ENCODE assay signal across 21 cellular contexts in the genomic region with DNA sequence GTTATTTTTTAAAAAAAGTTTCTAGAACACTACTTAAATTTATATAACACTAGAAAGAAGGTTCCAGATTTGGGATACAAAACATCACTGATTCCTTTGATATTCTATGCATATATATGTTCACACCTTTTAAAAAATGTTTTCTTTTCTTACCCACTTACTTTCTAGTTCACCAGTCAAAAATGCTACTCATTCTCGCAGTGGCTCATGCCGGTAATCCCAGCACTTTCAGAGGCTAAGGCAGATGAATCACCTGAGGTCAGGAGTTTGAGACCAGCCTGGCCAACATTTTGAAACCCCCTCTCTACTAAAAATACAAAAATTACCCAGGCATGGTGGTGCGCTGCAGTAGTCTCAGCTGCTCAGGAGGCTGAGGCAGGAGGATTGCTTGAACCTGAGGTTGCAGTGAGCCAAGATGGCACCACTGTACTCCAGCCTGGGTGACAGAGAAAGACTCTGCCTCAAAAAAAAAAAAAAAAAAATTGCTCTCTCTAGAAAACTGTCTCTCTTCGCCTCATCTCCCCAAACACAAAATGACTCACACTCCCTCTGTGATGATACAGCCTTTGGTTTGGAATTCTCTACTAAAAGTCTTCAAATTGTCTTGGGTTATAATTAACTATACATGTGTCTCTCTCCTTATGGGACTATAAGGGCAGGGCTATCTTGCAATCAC. TPM values are rescaled to one million over a fixed set of nuclear protein-coding genes. Genes with fewer than 3 reads are reported as not detected.
DNase-seq lines count a peak whose midpoint lies in the region; ATAC-seq and TF ChIP-seq lines count a peak whose summit lies in the region.
"Had no signal": no experiment of that assay in that cellular context is flagged by ENCODE, and none has a peak within 500 bp of the region (broad histone marks: within the 10 kb centered on the region; RNA-seq: fewer than 3 reads in every experiment).

No MANE protein-coding gene starts in this region.

- DNase-seq in SK-N-SH (no peak), H9 (no peak), trophoblast cell (no peak), NCI-H2107 treated with DMSO at 0.1 percent for 48 hours (lab: John Stamatoyannopoulos, UW; ENCODE audit: unreplicated experiment) (no peak), NCI-H1436 treated with DMSO at 0.1 percent for 48 hours (lab: John Stamatoyannopoulos, UW) (no peak)
- DNase-seq in activated naive CD8-positive, alpha-beta T cell treated with anti-CD3 and anti-CD28 coated beads for 36 hours, result peak; percentile 5
- DNase-seq: activated gamma-delta T cell treated with Interleukin-2 at 50 U/mL for 16 hours; CD8-positive, alpha-beta T cell; effector CD8-positive, alpha-beta T cell; gastrocnemius medialis; KBM-7; right cardiac atrium; SHP77 treated with DMSO at 0.1 percent for 48 hours; stimulated activated CD4-positive, alpha-beta T cell treated with anti-CD3 and anti-CD28 coated beads, Interleukin-4, amount 100 ng/mL, for 4 hours had no signal

- no peak overlapping the region for H3T11ph ChIP-seq in H9 (ENCODE audit: low read length)

- H3K27me3 ChIP-seq in SK-N-SH (ENCODE audit: insufficient read depth), result no peaks in the 10 kb centered on the region
- no peaks in the 10 kb centered on the region for H3K27me3 ChIP-seq in H9 (ENCODE audit: insufficient read depth, low read length)
- H3K27me3 ChIP-seq in trophoblast cell (ENCODE audit: insufficient read depth, low read length), result no peaks in the 10 kb centered on the region
- H3K27me3 ChIP-seq: cardiac muscle cell, gastrocnemius medialis had no signal

- no peaks in the 10 kb centered on the region for H3K9me3 ChIP-seq in SK-N-SH
- H3K9me3 ChIP-seq in H9 (ENCODE audit: control insufficient read depth, low read depth, low read length), result no peaks in the 10 kb centered on the region
- H3K9me3 ChIP-seq in trophoblast cell (ENCODE audit: insufficient read depth, low read depth, low read length), result no peaks in the 10 kb centered on the region
- H3K9me3 ChIP-seq: gastrocnemius medialis had no signal

- TF ChIP-seq CTCF in SK-N-SH (IDR thresholded peaks at IDR 0.05), result no peak
- no peak for TF ChIP-seq CTCF in H9 (conservative IDR thresholded peaks at IDR 0.05)

- H3K9ac ChIP-seq in SK-N-SH (no peak overlapping the region), H9 (ENCODE audit: extremely low read depth, insufficient read length, low read length) (no peak overlapping the region), trophoblast cell (ENCODE audit: low read length) (no peak overlapping the region)

- no peak overlapping the region for H4K12ac ChIP-seq in trophoblast cell (ENCODE audit: low read depth, low read length)

- H2BK120ac ChIP-seq in H9 (ENCODE audit: low read depth, low read length, poor library complexity, severe bottlenecking), result no peak overlapping the region
- H2BK120ac ChIP-seq in trophoblast cell (ENCODE audit: insufficient read depth, low read length, poor library complexity), result no peak overlapping the region

- H3K36me3 Mint-ChIP-seq in H9 (ENCODE audit: insufficient read depth in 1 of 3, low read depth in 3 of 3), result peaks cover 0 to 1% (median 0%) of the 10 kb centered on the region in 3 experiments; a peak in 2 of 7 replicates
- peaks cover 1% of the 10 kb centered on the region for H3K36me3 Mint-ChIP-seq in activated naive CD8-positive, alpha-beta T cell treated with anti-CD3 and anti-CD28 coated beads for 36 hours
- H3K36me3 Mint-ChIP-seq: CD8-positive, alpha-beta T cell; memory B cell had no signal

- H2BK20ac ChIP-seq in H9 (ENCODE audit: low read depth, low read length, poor library complexity, severe bottlenecking), result peak overlapping the region; percentile 90

- peaks cover 4 to 5% of the 10 kb centered on the region in 2 experiments; a peak in 2 of 4 replicates for H3K4me1 ChIP-seq in SK-N-SH (ENCODE audit: control insufficient read depth in 1 of 2, insufficient read depth in 2 of 2, low read depth in 1 of 2, low read length in 1 of 2)
- H3K4me1 ChIP-seq in H9 (ENCODE audit: insufficient read depth, low read length), result peaks cover 12% of the 10 kb centered on the region; the same call in 1 of the 2 replicates
- H3K4me1 ChIP-seq in trophoblast cell (ENCODE audit: control insufficient read depth in 1 of 2, insufficient read depth in 2 of 2, low read length in 2 of 2), result peaks cover 0 to 10% of the 10 kb centered on the region in 2 experiments
- H3K4me1 ChIP-seq: gastrocnemius medialis had no signal

- no peak overlapping the region for H3K27ac ChIP-seq in SK-N-SH (ENCODE audit: low read depth in 2 of 2, low read length in 1 of 2)
- H3K27ac ChIP-seq in H9 (ENCODE audit: insufficient read length, low read depth, low read length), result no peak overlapping the region
- H3K27ac ChIP-seq in trophoblast cell (ENCODE audit: low read depth, low read length), result no peak overlapping the region
- H3K27ac ChIP-seq: 22Rv1, cardiac muscle cell, gastrocnemius medialis had no signal

- no peak overlapping the region for H2BK12ac ChIP-seq in H9 (ENCODE audit: insufficient read length, low read depth, low read length)
- no peak overlapping the region for H2BK12ac ChIP-seq in trophoblast cell (ENCODE audit: low read length)

- H2AK5ac ChIP-seq in H9 (ENCODE audit: insufficient read length, low read length), result no peak overlapping the region
- no peak overlapping the region for H2AK5ac ChIP-seq in trophoblast cell (ENCODE audit: low read length)

- ATAC-seq in SK-N-SH treated with all-trans-retinoic acid at 6 μM for 48 hours (no peak), HG03196 (IDR thresholded peaks at IDR 0.05; ENCODE audit: unreplicated experiment) (no peak)
- ATAC-seq: CD8-positive, alpha-beta T cell; gastrocnemius medialis had no signal

- H3K23ac ChIP-seq in H9 (ENCODE audit: insufficient read length, low read depth, low read length) (no peak overlapping the region), trophoblast cell (ENCODE audit: low read length) (no peak overlapping the region)

- H2BK5ac ChIP-seq in H9 (ENCODE audit: insufficient read length, low read length) (no peak overlapping the region), trophoblast cell (ENCODE audit: low read depth, low read length, poor library complexity) (no peak overlapping the region)

- H4K8ac ChIP-seq in H9 (replicated peaks; ENCODE audit: insufficient read length, low read depth, low read length) (no peak overlapping the region), trophoblast cell (ENCODE audit: low read depth, low read length) (peak overlapping the region; percentile 33)

- peaks cover 51 to 53% of the 10 kb centered on the region in 2 experiments for H3K4me1 Mint-ChIP-seq in H9
- H3K4me1 Mint-ChIP-seq in activated naive CD8-positive, alpha-beta T cell treated with anti-CD3 and anti-CD28 coated beads for 36 hours, result peaks cover 22% of the 10 kb centered on the region

- H3K4me3 Mint-ChIP-seq in H9, result no peak overlapping the region
- H3K4me3 Mint-ChIP-seq in activated naive CD8-positive, alpha-beta T cell treated with anti-CD3 and anti-CD28 coated beads for 36 hours, result no peak overlapping the region
- H3K4me3 Mint-ChIP-seq: CD8-positive, alpha-beta T cell; memory B cell; neural crest cell; T-helper 2 cell treated with Interferon-gamma antibody and Interleukin-4, amounts not matched to agents 5 μg/mL and 100 μg/mL, for 36 hours had no signal

- H4K91ac ChIP-seq in H9 (ENCODE audit: insufficient read length, low read depth, low read length), result no peak overlapping the region
- H4K91ac ChIP-seq in trophoblast cell (ENCODE audit: low read depth, low read length), result peak overlapping the region; percentile 22

- H3K27me3 Mint-ChIP-seq in H9 (ENCODE audit: low read depth), result no peaks in the 10 kb centered on the region
- H3K27me3 Mint-ChIP-seq in activated naive CD8-positive, alpha-beta T cell treated with anti-CD3 and anti-CD28 coated beads for 36 hours, result no peaks in the 10 kb centered on the region
- H3K27me3 Mint-ChIP-seq: memory B cell had no signal

- H2BK15ac ChIP-seq in H9 (ENCODE audit: low read depth, low read length), result no peak overlapping the region

- POLR2A ChIA-PET in SK-N-SH (lab: Yijun Ruan, JAX), result no interaction called here

- H3K27ac Mint-ChIP-seq in H9, result no peak overlapping the region; a peak in 1 of 7 replicates
- H3K27ac Mint-ChIP-seq in activated naive CD8-positive, alpha-beta T cell treated with anti-CD3 and anti-CD28 coated beads for 36 hours, result no peak overlapping the region
- H3K27ac Mint-ChIP-seq: CD8-positive, alpha-beta T cell; memory B cell; T-helper 2 cell treated with Interferon-gamma antibody and Interleukin-4, amounts not matched to agents 5 μg/mL and 100 μg/mL, for 36 hours had no signal

- H2AFZ ChIP-seq in SK-N-SH (ENCODE audit: low read depth) (no peak overlapping the region), H9 (ENCODE audit: low read length) (no peak overlapping the region), trophoblast cell (ENCODE audit: insufficient read depth, low read length, poor library complexity) (no peak overlapping the region)

- no peaks in the 10 kb centered on the region for H3K9me2 ChIP-seq in SK-N-SH

- no peak overlapping the region for H4K5ac ChIP-seq in H9 (ENCODE audit: insufficient read length, low read depth, low read length)

- H4K20me1 ChIP-seq in SK-N-SH (ENCODE audit: insufficient read depth), result no peaks in the 10 kb centered on the region
- H4K20me1 ChIP-seq in H9 (ENCODE audit: control insufficient read depth, insufficient read depth, insufficient read length), result no peaks in the 10 kb centered on the region

- no peak for TF ChIP-seq RAD21 in SK-N-SH (IDR thresholded peaks at IDR 0.05; ENCODE audit: low read length)

- H3K79me1 ChIP-seq in H9 (ENCODE audit: insufficient read depth, low read depth, low read length, poor library complexity, severe bottlenecking), result no peaks in the 10 kb centered on the region
- peaks cover 7% of the 10 kb centered on the region for H3K79me1 ChIP-seq in trophoblast cell (ENCODE audit: low read length)

- no peaks in the 10 kb centered on the region for H3K36me3 ChIP-seq in SK-N-SH (replicated peaks in 1 of 2; ENCODE audit: control insufficient read depth in 1 of 2, insufficient read depth in 2 of 2, low read length in 1 of 2)
- no peaks in the 10 kb centered on the region for H3K36me3 ChIP-seq in trophoblast cell (ENCODE audit: control insufficient read depth in 1 of 2, insufficient read depth in 2 of 2, low read length in 2 of 2)
- H3K36me3 ChIP-seq: cardiac muscle cell, gastrocnemius medialis had no signal

- H3K23me2 ChIP-seq in H9 (ENCODE audit: insufficient read length, low read depth, low read length, poor library complexity, severe bottlenecking), result no peaks in the 10 kb centered on the region

- 72% methylated on average over 4 of the region's 4 CpGs for WGBS in SK-N-SH (ENCODE audit: low lambda C conversion rate)
- no CpG with 5 or more reads among the region's 4 CpGs for WGBS in H9 (ENCODE audit: extremely low coverage, insufficient read length, low lambda C conversion rate)
- WGBS in trophoblast cell (ENCODE audit: extremely low coverage, insufficient coverage, insufficient read length), result no CpG with 5 or more reads among the region's 4 CpGs

- H3K4me2 ChIP-seq in SK-N-SH, result no peak overlapping the region
- no peak overlapping the region for H3K4me2 ChIP-seq in H9 (ENCODE audit: insufficient read depth, insufficient read length, low read length)
- H3K4me2 ChIP-seq in trophoblast cell (ENCODE audit: low read length), result no peak overlapping the region

- H3K14ac ChIP-seq in H9 (ENCODE audit: insufficient read depth, low read length) (no peak overlapping the region), trophoblast cell (ENCODE audit: low read length) (no peak overlapping the region)

- H3K4me3 ChIP-seq in SK-N-SH (ENCODE audit: low read depth in 2 of 2, low read length in 1 of 2) (no peak overlapping the region), trophoblast cell (ENCODE audit: low read depth, low read length) (no peak overlapping the region)
- H3K4me3 ChIP-seq: cardiac muscle cell, gastrocnemius medialis had no signal

- CTCF ChIA-PET in SK-N-SH (lab: Yijun Ruan, JAX), result no interaction called here

- H3K56ac ChIP-seq in H9 (ENCODE audit: insufficient read length, low read depth, low read length), result no peak overlapping the region

- H3K79me2 ChIP-seq in SK-N-SH (ENCODE audit: insufficient read depth) (no peaks in the 10 kb centered on the region), H9 (ENCODE audit: insufficient read depth, low read length) (no peaks in the 10 kb centered on the region), trophoblast cell (ENCODE audit: control insufficient read depth, insufficient read depth, low read length, poor library complexity) (no peaks in the 10 kb centered on the region)

- H3K18ac ChIP-seq in H9 (ENCODE audit: insufficient read length, low read depth, low read length), result no peak overlapping the region
- H3K18ac ChIP-seq in trophoblast cell (ENCODE audit: low read length), result no peak overlapping the region

- peaks cover 0 to 2% of the 10 kb centered on the region in 2 experiments; a peak in 2 of 5 replicates for H3K9me3 Mint-ChIP-seq in H9
- peaks cover 1% of the 10 kb centered on the region for H3K9me3 Mint-ChIP-seq in activated naive CD8-positive, alpha-beta T cell treated with anti-CD3 and anti-CD28 coated beads for 36 hours
- H3K9me3 Mint-ChIP-seq: CD8-positive, alpha-beta T cell; memory B cell; T-helper 2 cell treated with Interferon-gamma antibody and Interleukin-4, amounts not matched to agents 5 μg/mL and 100 μg/mL, for 36 hours had no signal

- H3F3A ChIP-seq in SK-N-SH (replicated peaks; ENCODE audit: insufficient read depth), result no peaks in the 10 kb centered on the region

- TF ChIP-seq EP300 in SK-N-SH (IDR thresholded peaks at IDR 0.05; ENCODE audit: borderline replicate concordance in 1 of 2, low read depth in 1 of 2, low read length in 1 of 2), result no peak

- no peak overlapping the region for H3K4ac ChIP-seq in H9 (ENCODE audit: low read depth, low read length)
- no peak overlapping the region for H3K4ac ChIP-seq in trophoblast cell (ENCODE audit: low read depth, low read length)

RNA-seq across cellular contexts. Expression of a gene that starts 52.6 kb away (rescaled TPM):
- polyA plus RNA-seq in SK-N-SH (2012; rRNA removed), result 48.3 and 58.9 TPM in 2 replicates
- polyA plus RNA-seq in SK-N-SH (2012; cell fraction: cytosol; rRNA removed), result 54.7 and 67.3 TPM in 2 replicates
- polyA plus RNA-seq in SK-N-SH (2012; cell fraction: nucleus; rRNA removed), result 24.2 and 33.6 TPM in 2 replicates
- total RNA-seq in H9 (2021), result 9.6 and 10.6 TPM in 2 replicates
- 10 to 100 TPM; 64.1 to 65.1 TPM for total RNA-seq in activated naive CD8-positive, alpha-beta T cell treated with anti-CD3 and anti-CD28 coated beads for 36 hours
- 95.2 and 107 TPM in 2 replicates for polyA plus RNA-seq in trophoblast cell (2013)
